In the genomic region with DNA sequence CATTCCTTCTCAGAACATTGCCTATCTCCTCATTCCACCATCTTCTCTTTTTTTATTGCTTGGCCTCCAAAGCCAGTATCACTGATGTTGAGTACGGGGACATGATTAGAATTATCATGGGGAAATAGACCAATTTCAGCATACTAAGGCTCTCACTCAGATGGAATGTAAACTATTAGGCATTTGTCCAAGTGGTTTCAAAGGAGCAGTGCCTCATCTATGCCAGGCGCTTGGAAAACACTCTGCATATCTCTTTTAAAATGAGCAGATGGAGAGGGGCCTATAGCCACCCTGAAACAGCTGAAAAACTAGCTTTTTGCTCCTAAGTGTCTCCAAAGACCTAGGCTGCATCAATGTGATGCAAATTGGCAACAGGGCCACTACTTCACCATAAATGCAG, we compare ENCODE assay signal across 1 cellular context.
TF ChIP-seq lines count a peak whose summit lies in the region.

No MANE protein-coding gene starts in this region.

TF ChIP-seq in IMR-90, 13 proteins besides CTCF, POLR2A, EP300 and RAD21:
- TF ChIP-seq FOS (IDR thresholded peaks at IDR 0.05; ENCODE audit: low read depth, low read length) = no peak
- TF ChIP-seq CHD1 (IDR thresholded peaks at IDR 0.05; ENCODE audit: low read depth, low read length) = no peak
- TF ChIP-seq MXI1 (IDR thresholded peaks at IDR 0.05; ENCODE audit: borderline replicate concordance, low read depth, low read length) = no peak
- no peak for TF ChIP-seq NFE2L2 (IDR thresholded peaks at IDR 0.05; ENCODE audit: low read depth, low read length)
- TF ChIP-seq MAZ (IDR thresholded peaks at IDR 0.05; ENCODE audit: borderline replicate concordance, low read depth, low read length) = no peak
- TF ChIP-seq CEBPB (IDR thresholded peaks at IDR 0.05; ENCODE audit: low read depth, low read length) = no peak
- TF ChIP-seq SMC3 (IDR thresholded peaks at IDR 0.05; ENCODE audit: low read depth, low read length) = no peak
- TF ChIP-seq RFX5 (IDR thresholded peaks at IDR 0.05; ENCODE audit: low read depth, low read length) = no peak
- TF ChIP-seq RCOR1 (IDR thresholded peaks at IDR 0.05; ENCODE audit: insufficient replicate concordance, low read length) = no peak
- TF ChIP-seq MAFK (IDR thresholded peaks at IDR 0.05; ENCODE audit: low read depth, low read length) = no peak
- TF ChIP-seq BHLHE40 (IDR thresholded peaks at IDR 0.05; ENCODE audit: low read depth, low read length) = no peak
- TF ChIP-seq, protein P1, sequence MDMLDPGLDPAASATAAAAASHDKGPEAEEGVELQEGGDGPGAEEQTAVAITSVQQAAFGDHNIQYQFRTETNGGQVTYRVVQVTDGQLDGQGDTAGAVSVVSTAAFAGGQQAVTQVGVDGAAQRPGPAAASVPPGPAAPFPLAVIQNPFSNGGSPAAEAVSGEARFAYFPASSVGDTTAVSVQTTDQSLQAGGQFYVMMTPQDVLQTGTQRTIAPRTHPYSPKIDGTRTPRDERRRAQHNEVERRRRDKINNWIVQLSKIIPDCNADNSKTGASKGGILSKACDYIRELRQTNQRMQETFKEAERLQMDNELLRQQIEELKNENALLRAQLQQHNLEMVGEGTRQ (IDR thresholded peaks at IDR 0.05; ENCODE audit: low read depth, low read length) = no peak
- TF ChIP-seq, protein P2, sequence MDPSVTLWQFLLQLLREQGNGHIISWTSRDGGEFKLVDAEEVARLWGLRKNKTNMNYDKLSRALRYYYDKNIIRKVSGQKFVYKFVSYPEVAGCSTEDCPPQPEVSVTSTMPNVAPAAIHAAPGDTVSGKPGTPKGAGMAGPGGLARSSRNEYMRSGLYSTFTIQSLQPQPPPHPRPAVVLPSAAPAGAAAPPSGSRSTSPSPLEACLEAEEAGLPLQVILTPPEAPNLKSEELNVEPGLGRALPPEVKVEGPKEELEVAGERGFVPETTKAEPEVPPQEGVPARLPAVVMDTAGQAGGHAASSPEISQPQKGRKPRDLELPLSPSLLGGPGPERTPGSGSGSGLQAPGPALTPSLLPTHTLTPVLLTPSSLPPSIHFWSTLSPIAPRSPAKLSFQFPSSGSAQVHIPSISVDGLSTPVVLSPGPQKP (IDR thresholded peaks at IDR 0.05; ENCODE audit: borderline replicate concordance, low read depth, low read length) = no peak
